Comparison of ENCODE assay signal across 25 cellular contexts in genomic region chr1:165887877-165888551, GRCh38.
A peak's percentile ranks its signal among the peaks of the same experiment; 100 is the strongest.
DNase-seq lines count a peak whose midpoint lies in the region; ATAC-seq and TF ChIP-seq lines count a peak whose summit lies in the region.
"Had no signal": no experiment of that assay in that cellular context is flagged by ENCODE, and none has a peak within 500 bp of the region (broad histone marks: within the 10 kb centered on the region; RNA-seq: fewer than 3 reads in every experiment).

No MANE protein-coding gene starts in this region.

- DNase-seq in Calu3 (no peak), osteocyte (ENCODE audit: extremely low spot score, unreplicated experiment) (no peak), NCI-H2081 (lab: John Stamatoyannopoulos, UW) (no peak), ecto neural progenitor cell (ENCODE audit: low spot score) (no peak), NCI-H1694 (lab: John Stamatoyannopoulos, UW) (no peak)
- DNase-seq in activated T-helper 1 cell treated with anti-CD3 and anti-CD28 coated beads, Interleukin-12 subunit alpha, Interleukin-12 subunit beta, Interleukin-2, Interleukin-4 antibody, amounts not matched to agents 30 ng/mL and 10 ng/mL and 1 ng/mL, durations not matched to agents 14 hours and 24 hours and 36 hours (ENCODE audit: low spot score) = no peak
- DNase-seq: activated B cell treated with CpG ODN at 0.5 μM for 24 hours; activated CD4-positive, alpha-beta T cell treated with anti-CD3 and anti-CD28 coated beads, Interleukin-2, amount 10 ng/mL, durations not matched to agents 7 days and 5 days; activated gamma-delta T cell; activated naive CD8-positive, alpha-beta T cell treated with anti-CD3 and anti-CD28 coated beads for 36 hours; activated T-cell treated with anti-CD3 and anti-CD28 coated beads, Interleukin-2, amount 50 U/mL, for 1 hour; anterior cingulate cortex; CD4-positive, alpha-beta memory T cell; EL; H7; Karpas-422; NCI-H1436 treated with DMSO at 0.1 percent for 48 hours; NCI-H774; stimulated activated naive CD4-positive, alpha-beta T cell treated with Interleukin-2 at 50 U/mL for 16 hours; SW 1271; T-helper 9 cell; testis had no signal

- BruUV-seq in Calu3 (replicated peaks; lab: Mats Ljungman, UMichigan) = no TSS peak

- H3K9me3 Mint-ChIP-seq in Calu3 (ENCODE audit: low read depth, unreplicated experiment) (no peaks in the 10 kb centered on the region), osteocyte (ENCODE audit: unreplicated experiment) (no peaks in the 10 kb centered on the region)
- no peaks in the 10 kb centered on the region for H3K9me3 Mint-ChIP-seq in activated T-helper 1 cell treated with anti-CD3 and anti-CD28 coated beads, Interleukin-12 subunit alpha, Interleukin-12 subunit beta, Interleukin-2, Interleukin-4 antibody, amounts not matched to agents 30 ng/mL and 10 ng/mL and 1 ng/mL, durations not matched to agents 14 hours and 24 hours and 36 hours
- H3K9me3 Mint-ChIP-seq: activated B cell treated with CpG ODN at 0.5 μM for 24 hours; activated CD4-positive, alpha-beta T cell treated with anti-CD3 and anti-CD28 coated beads, Interleukin-2, amount 10 ng/mL, durations not matched to agents 7 days and 5 days; activated naive CD8-positive, alpha-beta T cell treated with anti-CD3 and anti-CD28 coated beads for 36 hours; CD4-positive, alpha-beta memory T cell had no signal

- intact Hi-C loops in Calu3 (cut with micrococcal nuclease; ENCODE audit: unreplicated experiment) = loop anchor here (1.0 kb wide), 1 partner anchor 59 kb away; no protein-coding TSS in a partner anchor
- intact Hi-C loops in activated T-helper 1 cell treated with anti-CD3 and anti-CD28 coated beads, Interleukin-12 subunit alpha, Interleukin-12 subunit beta, Interleukin-2, Interleukin-4 antibody, amounts not matched to agents 30 ng/mL and 10 ng/mL and 1 ng/mL, durations not matched to agents 14 hours and 24 hours and 36 hours (cut with micrococcal nuclease) = no loop called here

- ATAC-seq in esophagus mucosa (peak; percentile 76), HG03354 (IDR thresholded peaks at IDR 0.05; ENCODE audit: poor library complexity, severe bottlenecking, unreplicated experiment) (no peak)
- ATAC-seq: A549 had no signal

- H3K27ac Mint-ChIP-seq in Calu3 (ENCODE audit: unreplicated experiment) (peak overlapping the region; percentile 83), osteocyte (ENCODE audit: unreplicated experiment) (peak overlapping the region; percentile 21)
- peak overlapping the region; percentile 8 for H3K27ac Mint-ChIP-seq in activated T-helper 1 cell treated with anti-CD3 and anti-CD28 coated beads, Interleukin-12 subunit alpha, Interleukin-12 subunit beta, Interleukin-2, Interleukin-4 antibody, amounts not matched to agents 30 ng/mL and 10 ng/mL and 1 ng/mL, durations not matched to agents 14 hours and 24 hours and 36 hours
- H3K27ac Mint-ChIP-seq: activated B cell treated with CpG ODN at 0.5 μM for 24 hours; activated CD4-positive, alpha-beta T cell treated with anti-CD3 and anti-CD28 coated beads, Interleukin-2, amount 10 ng/mL, durations not matched to agents 7 days and 5 days; activated naive CD8-positive, alpha-beta T cell treated with anti-CD3 and anti-CD28 coated beads for 36 hours; CD4-positive, alpha-beta memory T cell had no signal

- H3K36me3 Mint-ChIP-seq in Calu3 (ENCODE audit: insufficient read depth, unreplicated experiment) = peaks cover 9% of the 10 kb centered on the region
- H3K36me3 Mint-ChIP-seq in activated T-helper 1 cell treated with anti-CD3 and anti-CD28 coated beads, Interleukin-12 subunit alpha, Interleukin-12 subunit beta, Interleukin-2, Interleukin-4 antibody, amounts not matched to agents 30 ng/mL and 10 ng/mL and 1 ng/mL, durations not matched to agents 14 hours and 24 hours and 36 hours (ENCODE audit: low read depth) = peaks cover 14% of the 10 kb centered on the region
- peaks cover 14% of the 10 kb centered on the region for H3K36me3 Mint-ChIP-seq in osteocyte (ENCODE audit: unreplicated experiment)

- CTCF ChIA-PET in Calu3 (lab: Charles Lee) = interaction anchor here (1.0 kb wide), 1 partner anchor 9 kb away, joined by 3 read pairs; no protein-coding TSS in a partner anchor

- TF ChIP-seq CTCF in Calu3 (IDR thresholded peaks at IDR 0.05; ENCODE audit: unreplicated experiment) (no peak), osteocyte (IDR thresholded peaks at IDR 0.05) (no peak)

- peak overlapping the region; percentile 51 for H3K4me3 Mint-ChIP-seq in Calu3 (ENCODE audit: low read depth, unreplicated experiment)
- H3K4me3 Mint-ChIP-seq in activated T-helper 1 cell treated with anti-CD3 and anti-CD28 coated beads, Interleukin-12 subunit alpha, Interleukin-12 subunit beta, Interleukin-2, Interleukin-4 antibody, amounts not matched to agents 30 ng/mL and 10 ng/mL and 1 ng/mL, durations not matched to agents 14 hours and 24 hours and 36 hours = no peak overlapping the region
- H3K4me3 Mint-ChIP-seq in osteocyte (ENCODE audit: unreplicated experiment) = no peak overlapping the region
- H3K4me3 Mint-ChIP-seq: activated B cell treated with CpG ODN at 0.5 μM for 24 hours; activated CD4-positive, alpha-beta T cell treated with anti-CD3 and anti-CD28 coated beads, Interleukin-2, amount 10 ng/mL, durations not matched to agents 7 days and 5 days; activated naive CD8-positive, alpha-beta T cell treated with anti-CD3 and anti-CD28 coated beads for 36 hours; CD4-positive, alpha-beta memory T cell had no signal

- H3K4me1 Mint-ChIP-seq in Calu3 (ENCODE audit: low read depth, unreplicated experiment) = peaks cover 64% of the 10 kb centered on the region
- H3K4me1 Mint-ChIP-seq in activated T-helper 1 cell treated with anti-CD3 and anti-CD28 coated beads, Interleukin-12 subunit alpha, Interleukin-12 subunit beta, Interleukin-2, Interleukin-4 antibody, amounts not matched to agents 30 ng/mL and 10 ng/mL and 1 ng/mL, durations not matched to agents 14 hours and 24 hours and 36 hours (ENCODE audit: low read depth) = peaks cover 25% of the 10 kb centered on the region
- H3K4me1 Mint-ChIP-seq in osteocyte (ENCODE audit: unreplicated experiment) = peaks cover 61% of the 10 kb centered on the region

- H3K27me3 Mint-ChIP-seq in Calu3 (ENCODE audit: unreplicated experiment) (no peaks in the 10 kb centered on the region), osteocyte (ENCODE audit: unreplicated experiment) (no peaks in the 10 kb centered on the region)
- no peaks in the 10 kb centered on the region for H3K27me3 Mint-ChIP-seq in activated T-helper 1 cell treated with anti-CD3 and anti-CD28 coated beads, Interleukin-12 subunit alpha, Interleukin-12 subunit beta, Interleukin-2, Interleukin-4 antibody, amounts not matched to agents 30 ng/mL and 10 ng/mL and 1 ng/mL, durations not matched to agents 14 hours and 24 hours and 36 hours (ENCODE audit: insufficient read depth)
- H3K27me3 Mint-ChIP-seq: activated B cell treated with CpG ODN at 0.5 μM for 24 hours; activated CD4-positive, alpha-beta T cell treated with anti-CD3 and anti-CD28 coated beads, Interleukin-2, amount 10 ng/mL, durations not matched to agents 7 days and 5 days; activated naive CD8-positive, alpha-beta T cell treated with anti-CD3 and anti-CD28 coated beads for 36 hours; CD4-positive, alpha-beta memory T cell had no signal

Comparison
In these comparisons a context has a peak if more than half of its experiments do, and no peak if none do; other contexts are left out.
1. H3K27ac Mint-ChIP-seq: peak in every context shown above with its lines; median percentile 83 in Calu3; 21 in osteocyte; 8 in activated T-helper 1 cell treated with anti-CD3 and anti-CD28 coated beads, Interleukin-12 subunit alpha, Interleukin-12 subunit beta, Interleukin-2, Interleukin-4 antibody, amounts not matched to agents 30 ng/mL and 10 ng/mL and 1 ng/mL, durations not matched to agents 14 hours and 24 hours and 36 hours.